Comparison of ENCODE assay signal across 17 cellular contexts in genomic region chr15:58556541-58556940, GRCh38.
"Had no signal": no experiment of that assay in that cellular context is flagged by ENCODE, and none has a peak within 500 bp of the region (broad histone marks: within the 10 kb centered on the region; RNA-seq: fewer than 3 reads in every experiment).

No MANE protein-coding gene starts in this region.

- H3K4me3 ChIP-seq: esophagus muscularis mucosa, heart left ventricle, psoas muscle, tibial artery, upper lobe of left lung, uterus had no signal

- DNase-seq: cortex of kidney; effector memory CD4-positive, alpha-beta T cell; foreskin keratinocyte; heart left ventricle; hypothalamus; kidney glomerular epithelial cell; mesendoderm; naive B cell; psoas muscle; small intestine; stimulated activated CD4-positive, alpha-beta T cell treated with anti-CD3 and anti-CD28 coated beads, Interleukin-2, amount 100 ng/mL, for 48 hours; tibial artery; upper lobe of left lung; uterus had no signal

- H3K27ac ChIP-seq: epithelial cell of prostate, esophagus muscularis mucosa, foreskin keratinocyte, heart left ventricle, psoas muscle, tibial artery, upper lobe of left lung, uterus had no signal

- H3K27me3 ChIP-seq: esophagus muscularis mucosa, foreskin keratinocyte, heart left ventricle, tibial artery, upper lobe of left lung, uterus had no signal

- FAIRE-seq: islet of Langerhans, small intestine had no signal

- H3K9me3 ChIP-seq: esophagus muscularis mucosa, heart left ventricle, psoas muscle, tibial artery, upper lobe of left lung, uterus had no signal

- H3K4me1 ChIP-seq: psoas muscle, uterus had no signal

- H3K36me3 ChIP-seq: esophagus muscularis mucosa, heart left ventricle, tibial artery, upper lobe of left lung, uterus had no signal

- ATAC-seq: foreskin keratinocyte, psoas muscle had no signal
